In genomic region chr12:67940780-67941243, GRCh38 we compare ENCODE assay signal across 14 cellular contexts. TPM values are rescaled to one million over a fixed set of nuclear protein-coding genes. Genes with fewer than 3 reads are reported as not detected.
DNase-seq lines count a peak whose midpoint lies in the region; ATAC-seq and TF ChIP-seq lines count a peak whose summit lies in the region.
"Had no signal": no experiment of that assay in that cellular context is flagged by ENCODE, and none has a peak within 500 bp of the region (broad histone marks: within the 10 kb centered on the region; RNA-seq: fewer than 3 reads in every experiment).

No MANE protein-coding gene starts in this region.

- H3K79me2 ChIP-seq in trophoblast cell (ENCODE audit: control insufficient read depth, insufficient read depth, low read length, poor library complexity), result no peaks in the 10 kb centered on the region

- no peak overlapping the region for H3K4me2 ChIP-seq in trophoblast cell (ENCODE audit: low read length)

- H2AFZ ChIP-seq in trophoblast cell (ENCODE audit: insufficient read depth, low read length, poor library complexity), result no peak overlapping the region

- DNase-seq in ELF-1 (ENCODE audit: low read depth, low spot score) (peak; percentile 38), SJCRH30 (peak; percentile 13 to 47), glomerular visceral epithelial cell (ENCODE audit: extremely low spot score) (peak; percentile 49), trophoblast cell (peak; percentile 62 to 73), NCI-H446 treated with DMSO at 0.1 percent for 48 hours (lab: John Stamatoyannopoulos, UW) (no peak), GM13976 (ENCODE audit: low spot score) (no peak), OCI-M2 (lab: John Stamatoyannopoulos, UW; ENCODE audit: unreplicated experiment) (no peak)
- DNase-seq: caudate nucleus; COR-L47; head of caudate nucleus; naive thymus-derived CD4-positive, alpha-beta T cell; NCI-H524 treated with DMSO at 0.1 percent for 48 hours; stimulated activated CD4-positive, alpha-beta T cell treated with anti-CD3 and anti-CD28 coated beads, Interleukin-2, amount 100 ng/mL, for 24 hours had no signal

- no peak for ATAC-seq in GM18870 (IDR thresholded peaks at IDR 0.05; ENCODE audit: unreplicated experiment)
- ATAC-seq: naive thymus-derived CD4-positive, alpha-beta T cell had no signal

- no peak overlapping the region for H3K14ac ChIP-seq in trophoblast cell (ENCODE audit: low read length)

- H3K79me1 ChIP-seq in trophoblast cell (ENCODE audit: low read length), result peaks cover 2% of the 10 kb centered on the region

- no peak overlapping the region for H3K4me3 ChIP-seq in SJCRH30
- H3K4me3 ChIP-seq in trophoblast cell (ENCODE audit: low read depth, low read length), result no peak overlapping the region

- H3K4me1 ChIP-seq in SJCRH30 (peaks cover 28% of the 10 kb centered on the region), trophoblast cell (ENCODE audit: control insufficient read depth in 1 of 2, insufficient read depth in 2 of 2, low read length in 2 of 2) (no peaks in the 10 kb centered on the region)

- H3K18ac ChIP-seq in trophoblast cell (ENCODE audit: low read length), result no peak overlapping the region

- peak overlapping the region; percentile 44 for H3K27ac ChIP-seq in SJCRH30
- no peak overlapping the region for H3K27ac ChIP-seq in trophoblast cell (ENCODE audit: low read depth, low read length)

- no peak overlapping the region for H3K9ac ChIP-seq in trophoblast cell (ENCODE audit: low read length)

- in situ Hi-C loops in GM13976 (cut with MboI; ENCODE audit: low sequenced_read_pairs, unreplicated experiment), result loop anchor here (10.0 kb wide), 1 partner anchor 586 kb away; no protein-coding TSS in a partner anchor

- no CpG with 5 or more reads among the region's 3 CpGs for WGBS in trophoblast cell (ENCODE audit: extremely low coverage, insufficient coverage, insufficient read length)

- H2BK120ac ChIP-seq in trophoblast cell (ENCODE audit: insufficient read depth, low read length, poor library complexity), result no peak overlapping the region

- no peaks in the 10 kb centered on the region; the same call in 1 of the 2 replicates for H3K9me3 ChIP-seq in SJCRH30 (replicated peaks)
- H3K9me3 ChIP-seq in trophoblast cell (ENCODE audit: insufficient read depth, low read depth, low read length), result no peaks in the 10 kb centered on the region

- H4K91ac ChIP-seq in trophoblast cell (ENCODE audit: low read depth, low read length), result no peak overlapping the region

- no peak overlapping the region for H2BK5ac ChIP-seq in trophoblast cell (ENCODE audit: low read depth, low read length, poor library complexity)

- no peak overlapping the region for H3K4ac ChIP-seq in trophoblast cell (ENCODE audit: low read depth, low read length)

- H3K23ac ChIP-seq in trophoblast cell (ENCODE audit: low read length), result no peak overlapping the region

- H4K8ac ChIP-seq in trophoblast cell (ENCODE audit: low read depth, low read length), result no peak overlapping the region

- no peaks in the 10 kb centered on the region for H3K36me3 ChIP-seq in SJCRH30
- H3K36me3 ChIP-seq in trophoblast cell (ENCODE audit: control insufficient read depth in 1 of 2, insufficient read depth in 2 of 2, low read length in 2 of 2), result no peaks in the 10 kb centered on the region

- no peak for TF ChIP-seq CTCF in GM13976 (IDR thresholded peaks at IDR 0.05; ENCODE audit: borderline replicate concordance, control extremely low read depth, extremely low read depth, insufficient read depth, missing control alignments)

- no peak overlapping the region for H4K12ac ChIP-seq in trophoblast cell (ENCODE audit: low read depth, low read length)

- H2BK12ac ChIP-seq in trophoblast cell (ENCODE audit: low read length), result no peak overlapping the region

- no peaks in the 10 kb centered on the region for H3K27me3 ChIP-seq in SJCRH30
- no peaks in the 10 kb centered on the region for H3K27me3 ChIP-seq in trophoblast cell (ENCODE audit: insufficient read depth, low read length)

- H2AK5ac ChIP-seq in trophoblast cell (ENCODE audit: low read length), result no peak overlapping the region

RNA-seq across cellular contexts. Expression of gene IFNG-AS1, which starts 48.4 kb away (rescaled TPM):
- not detected in 2 replicates for total RNA-seq in SJCRH30 (2014; rRNA removed; shearing (Covaris generic))
- not detected in 2 replicates for polyA plus RNA-seq in trophoblast cell (2013)

Comparison
In these comparisons a context has a peak if more than half of its experiments do, and no peak if none do; other contexts are left out.
1. DNase-seq: peak in ELF-1 (single experiment), SJCRH30 (2 of 2), glomerular visceral epithelial cell (single experiment) and trophoblast cell (2 of 2); none in NCI-H446 treated with DMSO at 0.1 percent for 48 hours (single experiment), GM13976 (single experiment) and OCI-M2 (single experiment).